22 cellular contexts compared by ENCODE assay signal in genomic region chr19:368624-369020, GRCh38. TPM values are rescaled to one million over a fixed set of nuclear protein-coding genes. Genes with fewer than 3 reads are reported as not detected.
DNase-seq lines count a peak whose midpoint lies in the region; ATAC-seq, FAIRE-seq and TF ChIP-seq lines count a peak whose summit lies in the region.
"Had no signal": no experiment of that assay in that cellular context is flagged by ENCODE, and none has a peak within 500 bp of the region (broad histone marks: within the 10 kb centered on the region; RNA-seq: fewer than 3 reads in every experiment).

No MANE protein-coding gene starts in this region.

- FAIRE-seq in RCC 7860 (lab: Jason Lieb, UNC), result no peak
- FAIRE-seq: HTR-8/SVneo had no signal

- H3K4me1 Mint-ChIP-seq in WTC11 (no peaks in the 10 kb centered on the region), nephron progenitor cell (peaks cover 54% of the 10 kb centered on the region)
- H3K4me1 Mint-ChIP-seq: CD8-positive, alpha-beta memory T cell had no signal

- no peaks in the 10 kb centered on the region for H3K9me3 Mint-ChIP-seq in WTC11
- H3K9me3 Mint-ChIP-seq in nephron progenitor cell, result peaks cover 17% of the 10 kb centered on the region
- H3K9me3 Mint-ChIP-seq: CD8-positive, alpha-beta memory T cell had no signal

- no peak for TF ChIP-seq CTCF in WTC11 (IDR thresholded peaks at IDR 0.05)
- no peak for TF ChIP-seq CTCF in dorsolateral prefrontal cortex (IDR thresholded peaks at IDR 0.05 in 54 of 56, conservative IDR thresholded peaks at IDR 0.05 in 2 of 56; ENCODE audit: low read depth in 1 of 56, partially characterized antibody in 56 of 56)
- no peak for TF ChIP-seq CTCF in nephron progenitor cell (IDR thresholded peaks at IDR 0.05)

- no peaks in the 10 kb centered on the region for H3K36me3 Mint-ChIP-seq in WTC11
- peaks cover 12% of the 10 kb centered on the region for H3K36me3 Mint-ChIP-seq in nephron progenitor cell (ENCODE audit: low read depth)
- H3K36me3 Mint-ChIP-seq: CD8-positive, alpha-beta memory T cell had no signal

- no peak overlapping the region for H3K4me3 ChIP-seq in dorsolateral prefrontal cortex
- H3K4me3 ChIP-seq: BLaER1 treated with 17β-estradiol and CSF1 and Interleukin-3, amounts not matched to agents 10 nM and 100 nM; GM23248; PC-9 had no signal

- H3K27ac ChIP-seq in dorsolateral prefrontal cortex (peak overlapping the region in 49 of 59 donors; percentile 7 to 83 (median 59)), temporal lobe (ENCODE audit: low read depth, low read length) (peak overlapping the region; percentile 82)
- H3K27ac ChIP-seq: BLaER1 treated with 17β-estradiol and CSF1 and Interleukin-3, amounts not matched to agents 10 nM and 100 nM; GM23248; PC-9 had no signal

- ATAC-seq in WTC11, result no peak
- ATAC-seq: HCT116, Right ventricle myocardium inferior had no signal

- CTCF ChIA-PET in WTC11 (lab: Charles Lee), result interaction anchor here (1.5 to 2.1 kb wide), 2 partner anchors 127 to 142 kb away, joined by 4 to 6 read pairs; no protein-coding TSS in a partner anchor

- intact Hi-C loops in dorsolateral prefrontal cortex (cut with DNase I), result no loop called here

- H3K4me3 Mint-ChIP-seq in WTC11 (no peak overlapping the region), nephron progenitor cell (no peak overlapping the region)
- H3K4me3 Mint-ChIP-seq: CD8-positive, alpha-beta memory T cell had no signal

- POLR2A ChIA-PET in WTC11 (lab: Charles Lee), result no interaction called here

- H3K27me3 Mint-ChIP-seq in WTC11 (ENCODE audit: low read depth), result no peaks in the 10 kb centered on the region; the same call in 1 of the 2 replicates
- peaks cover 29% of the 10 kb centered on the region for H3K27me3 Mint-ChIP-seq in nephron progenitor cell (ENCODE audit: low read depth, poor library complexity)

- DNase-seq in WTC11 (ENCODE audit: low spot score), result no peak
- DNase-seq in dorsolateral prefrontal cortex, result peak in 5 of 10 donors; percentile 36 to 48 (median 43)
- no peak for DNase-seq in nephron progenitor cell
- no peak for DNase-seq in occipital lobe (lab: John Stamatoyannopoulos, UW)
- DNase-seq in pons (ENCODE audit: low spot score), result no peak
- no peak for DNase-seq in RCC 7860 (ENCODE audit: low spot score)
- DNase-seq: CD8-positive, alpha-beta memory T cell; DND-41; GM23248; IMR-90; Karpas-422; NCI-H1436; NCI-H1930; NCI-H345; NCI-H524 treated with DMSO at 0.1 percent for 48 hours; PC-9; SK-N-SH had no signal

- peaks cover 0 to 5% (median 0%) of the 10 kb centered on the region in 45 donors for H3K27me3 ChIP-seq in dorsolateral prefrontal cortex
- H3K27me3 ChIP-seq: BLaER1 treated with 17β-estradiol and CSF1 and Interleukin-3, amounts not matched to agents 10 nM and 100 nM had no signal

- H3K27ac Mint-ChIP-seq in WTC11, result peak overlapping the region; percentile 17; the same call in 1 of the 2 replicates
- peak overlapping the region; percentile 50 for H3K27ac Mint-ChIP-seq in nephron progenitor cell
- H3K27ac Mint-ChIP-seq: CD8-positive, alpha-beta memory T cell had no signal

TF ChIP-seq in WTC11, 78 proteins besides CTCF, POLR2A, EP300 and RAD21:
- TF ChIP-seq ZNF263 (CRISPR knock-in tag; IDR thresholded peaks at IDR 0.05; ENCODE audit: low read depth) (no peak), ZNF121 (CRISPR knock-in tag; IDR thresholded peaks at IDR 0.05) (no peak), NFATC4 (CRISPR knock-in tag; IDR thresholded peaks at IDR 0.05) (no peak), SMAD4 (CRISPR knock-in tag; IDR thresholded peaks at IDR 0.05) (no peak), IRF2 (CRISPR knock-in tag; IDR thresholded peaks at IDR 0.05; ENCODE audit: borderline replicate concordance, low read depth) (no peak)
- TF ChIP-seq, protein P1, sequence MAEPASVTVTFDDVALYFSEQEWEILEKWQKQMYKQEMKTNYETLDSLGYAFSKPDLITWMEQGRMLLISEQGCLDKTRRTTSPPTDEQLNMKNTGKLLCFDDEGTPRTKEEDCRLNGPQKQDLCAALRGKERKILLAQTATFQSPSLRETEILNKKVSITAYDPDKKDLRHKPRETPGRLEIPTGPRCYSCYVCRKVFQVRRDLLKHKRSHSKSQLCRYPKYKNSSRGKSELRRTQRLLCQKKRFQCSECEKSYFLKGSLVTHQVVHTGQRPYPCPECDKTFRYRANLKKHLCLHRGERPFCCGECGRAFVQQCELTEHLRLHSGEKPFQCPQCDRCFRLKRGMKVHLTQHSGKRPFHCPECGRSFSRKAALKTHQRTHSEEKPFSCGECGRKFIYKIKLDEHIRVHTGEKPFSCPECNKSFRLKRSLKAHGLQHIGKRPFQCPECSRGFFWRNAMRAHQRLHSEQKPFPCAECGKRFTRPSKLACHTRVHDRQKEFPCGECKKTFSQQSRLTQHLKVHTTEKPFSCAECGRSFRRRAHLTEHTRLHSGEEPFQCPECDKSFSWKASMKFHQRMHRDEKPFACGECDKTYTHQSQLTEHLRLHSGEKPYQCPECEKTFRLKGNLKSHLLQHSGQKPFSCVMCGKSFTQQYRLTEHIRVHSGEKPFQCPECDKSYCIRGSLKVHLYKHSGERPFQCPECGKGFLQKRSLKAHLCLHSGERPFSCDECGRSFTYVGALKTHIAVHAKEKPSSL (CRISPR knock-in tag; conservative IDR thresholded peaks at IDR 0.05), result no peak

RNA-seq across cellular contexts. Expression of gene MIER2, which starts 24.0 kb away (rescaled TPM):
- total RNA-seq in WTC11 (2021), result 56.3 to 63.6 TPM (median 60.9 TPM) in 3 replicates
- 10 to 100 TPM; 14.9 to 45.6 (median 27.8) TPM for total RNA-seq in dorsolateral prefrontal cortex
- 4.2 TPM for total RNA-seq in temporal lobe
- 5.3 TPM for total RNA-seq in occipital lobe

RNA-seq across cellular contexts. Expression of gene C2CD4C, which starts 40.3 kb away (rescaled TPM):
- 6.6 to 9.8 TPM (median 7.9 TPM) in 3 replicates for total RNA-seq in WTC11 (2021)
- total RNA-seq in dorsolateral prefrontal cortex, result 10 to 100 TPM in 115 of 120 experiments, 1 to 10 TPM in 5; 4.9 to 31.8 (median 18.4) TPM
- 16.0 TPM for total RNA-seq in temporal lobe
- 16.1 TPM for total RNA-seq in occipital lobe
- total RNA-seq: CD8-positive, alpha-beta memory T cell had no signal
